In genomic region chr16:15418206-15418605, GRCh38 we compare ENCODE assay signal across 36 cellular contexts. TPM values are rescaled to one million over a fixed set of nuclear protein-coding genes. Genes with fewer than 3 reads are reported as not detected.
"Had no signal": no experiment of that assay in that cellular context is flagged by ENCODE, and none has a peak within 500 bp of the region (broad histone marks: within the 10 kb centered on the region; RNA-seq: fewer than 3 reads in every experiment).

No MANE protein-coding gene starts in this region.

- ATAC-seq: activated CD4-positive, alpha-beta T cell treated with anti-CD3 and anti-CD28 coated beads for 36 hours; activated CD4-positive, CD25-positive, alpha-beta regulatory T cell treated with anti-CD3 and anti-CD28 coated beads, Interleukin-2, amount 50 U/mL, for 24 hours; activated T-cell treated with anti-CD3 and anti-CD28 coated beads, Interleukin-2, amount 50 U/mL, for 4 hours; PC-3; Right ventricle myocardium inferior had no signal

- H3K27ac ChIP-seq: brain microvascular endothelial cell, KMS-11, Peyer's patch, RWPE1, SK-N-MC had no signal

- H3K4me3 ChIP-seq: Peyer's patch, SK-N-MC had no signal

- H3K4me2 ChIP-seq: KMS-11 had no signal

- H3K9me3 ChIP-seq: Peyer's patch had no signal

- H3K9ac ChIP-seq: KMS-11 had no signal

- DNase-seq: activated CD4-positive, alpha-beta T cell treated with anti-CD3 and anti-CD28 coated beads for 36 hours; activated CD4-positive, alpha-beta T cell treated with anti-CD3 and anti-CD28 coated beads, Interleukin-2, amount 10 ng/mL, durations not matched to agents 7 days and 5 days; activated CD4-positive, alpha-beta T cell treated with anti-CD3 and anti-CD28 coated beads, Interleukin-2, amount 50 U/mL, for 48 hours; activated CD8-positive, alpha-beta memory T cell treated with anti-CD3 and anti-CD28 coated beads, Interleukin-2, amount 50 U/mL, for 4 hours; activated gamma-delta T cell treated with Interleukin-2 at 50 U/mL for 16 hours; activated naive CD4-positive, alpha-beta T cell treated with anti-CD3 and anti-CD28 coated beads for 36 hours; activated naive CD8-positive, alpha-beta T cell treated with anti-CD3 and anti-CD28 coated beads for 36 hours; activated T-cell treated with anti-CD3 and anti-CD28 coated beads for 4 hours; activated T-cell treated with anti-CD3 and anti-CD28 coated beads, Interleukin-2, amount 50 U/mL, for 4 hours; amniotic stem cell; aorta; brain microvascular endothelial cell; central memory CD4-positive, alpha-beta T cell; NCI-H1092 treated with DMSO at 0.1 percent for 48 hours; NCI-H1417; NCI-H146; NCI-H187; NCI-H2029 treated with DMSO at 0.1 percent for 48 hours; NCI-H2107; NCI-H226; NCI-H446 treated with DMSO at 0.1 percent for 48 hours; NCI-H524; NCI-H69; NCI-H82; NK-92 treated with Interleukin-12 subunit alpha and Interleukin-12 subunit beta, amount 100 ng/mL, for 24 hours; PC-3 had no signal

- H3K9me3 Mint-ChIP-seq: activated CD4-positive, alpha-beta T cell treated with anti-CD3 and anti-CD28 coated beads, Interleukin-2, amount 10 ng/mL, durations not matched to agents 7 days and 5 days; activated naive CD4-positive, alpha-beta T cell treated with anti-CD3 and anti-CD28 coated beads for 36 hours; activated naive CD8-positive, alpha-beta T cell treated with anti-CD3 and anti-CD28 coated beads for 36 hours; activated T-cell treated with anti-CD3 and anti-CD28 coated beads, Interleukin-2, amount 50 U/mL, for 4 hours; activated T-helper 1 cell treated with anti-CD3 and anti-CD28 coated beads, Interleukin-12 subunit alpha, Interleukin-12 subunit beta, Interleukin-2, Interleukin-4 antibody, amounts not matched to agents 30 ng/mL and 10 ng/mL and 1 ng/mL, durations not matched to agents 14 hours and 24 hours and 36 hours; T-helper 1 cell treated with Interleukin-12 subunit alpha and Interleukin-12 subunit beta and Interleukin-4 antibody, amounts not matched to agents 30 μg/mL and 1 μg/mL, for 36 hours; T-helper 2 cell treated with Interferon-gamma antibody and Interleukin-4, amounts not matched to agents 5 μg/mL and 100 μg/mL, for 36 hours had no signal

- FAIRE-seq: TTC549 had no signal

- H3K36me3 Mint-ChIP-seq: activated naive CD8-positive, alpha-beta T cell treated with anti-CD3 and anti-CD28 coated beads for 36 hours had no signal

- H3K36me3 ChIP-seq: brain microvascular endothelial cell, Peyer's patch had no signal

- H3K27me3 ChIP-seq: brain microvascular endothelial cell, Peyer's patch had no signal

- H3K4me3 Mint-ChIP-seq: activated CD4-positive, alpha-beta T cell treated with anti-CD3 and anti-CD28 coated beads for 36 hours; activated CD4-positive, alpha-beta T cell treated with anti-CD3 and anti-CD28 coated beads, Interleukin-2, amount 10 ng/mL, durations not matched to agents 7 days and 5 days; activated naive CD4-positive, alpha-beta T cell treated with anti-CD3 and anti-CD28 coated beads for 36 hours; activated naive CD8-positive, alpha-beta T cell treated with anti-CD3 and anti-CD28 coated beads for 36 hours; activated T-cell treated with anti-CD3 and anti-CD28 coated beads, Interleukin-2, amount 50 U/mL, for 4 hours; activated T-helper 1 cell treated with anti-CD3 and anti-CD28 coated beads, Interleukin-12 subunit alpha, Interleukin-12 subunit beta, Interleukin-2, Interleukin-4 antibody, amounts not matched to agents 30 ng/mL and 10 ng/mL and 1 ng/mL, durations not matched to agents 14 hours and 24 hours and 36 hours; T-helper 1 cell treated with Interleukin-12 subunit alpha and Interleukin-12 subunit beta and Interleukin-4 antibody, amounts not matched to agents 30 μg/mL and 1 μg/mL, for 36 hours; T-helper 2 cell treated with Interferon-gamma antibody and Interleukin-4, amounts not matched to agents 5 μg/mL and 100 μg/mL, for 36 hours had no signal

- H3K4me1 Mint-ChIP-seq: activated CD4-positive, alpha-beta T cell treated with anti-CD3 and anti-CD28 coated beads for 36 hours; activated CD4-positive, alpha-beta T cell treated with anti-CD3 and anti-CD28 coated beads, Interleukin-2, amount 10 ng/mL, durations not matched to agents 7 days and 5 days; activated naive CD8-positive, alpha-beta T cell treated with anti-CD3 and anti-CD28 coated beads for 36 hours had no signal

- H3K27ac Mint-ChIP-seq: activated CD4-positive, alpha-beta T cell treated with anti-CD3 and anti-CD28 coated beads for 36 hours; activated CD4-positive, alpha-beta T cell treated with anti-CD3 and anti-CD28 coated beads, Interleukin-2, amount 10 ng/mL, durations not matched to agents 7 days and 5 days; activated naive CD4-positive, alpha-beta T cell treated with anti-CD3 and anti-CD28 coated beads for 36 hours; activated naive CD8-positive, alpha-beta T cell treated with anti-CD3 and anti-CD28 coated beads for 36 hours; activated T-helper 1 cell treated with anti-CD3 and anti-CD28 coated beads, Interleukin-12 subunit alpha, Interleukin-12 subunit beta, Interleukin-2, Interleukin-4 antibody, amounts not matched to agents 30 ng/mL and 10 ng/mL and 1 ng/mL, durations not matched to agents 14 hours and 24 hours and 36 hours; T-helper 1 cell treated with Interleukin-12 subunit alpha and Interleukin-12 subunit beta and Interleukin-4 antibody, amounts not matched to agents 30 μg/mL and 1 μg/mL, for 36 hours; T-helper 2 cell treated with Interferon-gamma antibody and Interleukin-4, amounts not matched to agents 5 μg/mL and 100 μg/mL, for 36 hours had no signal

RNA-seq across cellular contexts. Expression of gene MPV17L, which starts 22.7 kb away (rescaled TPM):
- total RNA-seq: activated CD4-positive, alpha-beta T cell treated with anti-CD3 and anti-CD28 coated beads for 36 hours; activated CD4-positive, alpha-beta T cell treated with anti-CD3 and anti-CD28 coated beads, Interleukin-2, amount 10 ng/mL, durations not matched to agents 7 days and 5 days; activated naive CD4-positive, alpha-beta T cell treated with anti-CD3 and anti-CD28 coated beads for 36 hours had no signal
